ENCODE assay signal across 2 cellular contexts in genomic region chr12:79407671-79408622, GRCh38.
TF ChIP-seq lines count a peak whose summit lies in the region.

No MANE protein-coding gene starts in this region.

TF ChIP-seq in HEK293, 187 proteins besides CTCF, POLR2A, EP300 and RAD21 (continued from another document):
- no peak for TF ChIP-seq ATF2 (tag by site-specific recombination; IDR thresholded peaks at IDR 0.05; ENCODE audit: low read depth)
- no peak for TF ChIP-seq SALL2 (tag by site-specific recombination; IDR thresholded peaks at IDR 0.05; ENCODE audit: borderline replicate concordance)

TF ChIP-seq in WTC11, 78 proteins besides CTCF, POLR2A, EP300 and RAD21 (continued from another document):
- TF ChIP-seq PRDM15 (CRISPR knock-in tag; IDR thresholded peaks at IDR 0.05): no peak
- no peak for TF ChIP-seq CREB1 (CRISPR knock-in tag; IDR thresholded peaks at IDR 0.05)
- no peak for TF ChIP-seq ZNF138 (CRISPR knock-in tag; conservative IDR thresholded peaks at IDR 0.05)
- no peak for TF ChIP-seq ATF1 (CRISPR knock-in tag; IDR thresholded peaks at IDR 0.05)
- TF ChIP-seq ZMAT4 (CRISPR knock-in tag; IDR thresholded peaks at IDR 0.05): no peak
- TF ChIP-seq TEAD1 (CRISPR knock-in tag; IDR thresholded peaks at IDR 0.05): no peak
- no peak for TF ChIP-seq E2F4 (CRISPR knock-in tag; IDR thresholded peaks at IDR 0.05; ENCODE audit: borderline replicate concordance, low read depth)
- no peak for TF ChIP-seq NR2C2 (CRISPR knock-in tag; IDR thresholded peaks at IDR 0.05)
- no peak for TF ChIP-seq ATF3 (CRISPR knock-in tag; conservative IDR thresholded peaks at IDR 0.05)
- TF ChIP-seq MLX (CRISPR knock-in tag; IDR thresholded peaks at IDR 0.05): no peak
- no peak for TF ChIP-seq IRF2 (CRISPR knock-in tag; IDR thresholded peaks at IDR 0.05; ENCODE audit: borderline replicate concordance, low read depth)
- TF ChIP-seq ZNF423 (CRISPR knock-in tag; IDR thresholded peaks at IDR 0.05): no peak
- TF ChIP-seq ESRRA (CRISPR knock-in tag; IDR thresholded peaks at IDR 0.05; ENCODE audit: borderline replicate concordance): no peak
- no peak for TF ChIP-seq FOXP1 (CRISPR knock-in tag; IDR thresholded peaks at IDR 0.05; ENCODE audit: borderline replicate concordance)
- TF ChIP-seq E2F5 (CRISPR knock-in tag; IDR thresholded peaks at IDR 0.05): no peak
- TF ChIP-seq ZBTB43 (CRISPR knock-in tag; IDR thresholded peaks at IDR 0.05): no peak
- no peak for TF ChIP-seq AR (CRISPR knock-in tag; IDR thresholded peaks at IDR 0.05)
- TF ChIP-seq MXD4 (CRISPR knock-in tag; IDR thresholded peaks at IDR 0.05; ENCODE audit: borderline replicate concordance): no peak
- TF ChIP-seq PRRX2 (CRISPR knock-in tag; IDR thresholded peaks at IDR 0.05): no peak
